15 cellular contexts compared by ENCODE assay signal in the genomic region with DNA sequence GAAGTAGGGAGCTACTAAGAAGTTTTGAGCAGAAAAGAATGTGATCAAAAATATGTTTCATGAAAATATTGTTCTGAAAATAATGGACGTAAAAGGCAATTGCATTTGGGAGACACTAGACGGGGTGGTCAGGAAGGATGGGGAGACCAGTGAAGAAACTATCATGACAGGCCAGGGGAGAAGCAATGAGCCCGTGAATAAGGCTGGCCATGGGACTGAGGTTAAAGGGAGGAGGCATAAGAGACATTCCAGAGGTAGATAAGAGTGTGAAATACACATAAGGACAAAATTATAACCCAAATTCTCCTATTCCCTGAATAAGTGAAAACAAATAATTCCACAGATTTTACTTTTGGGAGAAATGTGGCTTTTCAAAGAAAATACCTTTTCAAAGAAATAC. TPM values are rescaled to one million over a fixed set of nuclear protein-coding genes. Genes with fewer than 3 reads are reported as not detected.
"Had no signal": no experiment of that assay in that cellular context is flagged by ENCODE, and none has a peak within 500 bp of the region (broad histone marks: within the 10 kb centered on the region; RNA-seq: fewer than 3 reads in every experiment).

No MANE protein-coding gene starts in this region.

- H3K9me3 ChIP-seq: ascending aorta, gastrocnemius medialis, lower lobe of right lung, suprapubic skin, upper lobe of left lung had no signal

- ATAC-seq: lower lobe of right lung had no signal

- DNase-seq: activated CD4-positive, alpha-beta T cell treated with anti-CD3 and anti-CD28 coated beads, Interleukin-2, amount 50 U/mL, for 4 hours; activated gamma-delta T cell; activated naive CD8-positive, alpha-beta T cell treated with anti-CD3 and anti-CD28 coated beads for 36 hours; activated T-cell treated with anti-CD3 and anti-CD28 coated beads, Interleukin-2, amount 50 U/mL, for 4 hours; effector CD8-positive, alpha-beta T cell; gastrocnemius medialis; lower lobe of right lung; stimulated activated CD4-positive, alpha-beta T cell treated with anti-CD3 and anti-CD28 coated beads, Interleukin-4, amount 100 ng/mL, for 1 hour; stimulated activated CD8-positive, alpha-beta memory T cell treated with anti-CD3 and anti-CD28 coated beads, Interleukin-4, amount 100 ng/mL, for 48 hours; stimulated activated naive CD8-positive, alpha-beta T cell treated with anti-CD3 and anti-CD28 coated beads, Interleukin-15, Interleukin-2, amounts not matched to agents 100 U/mL and 50 U/mL, for 24 hours had no signal

- H3K36me3 Mint-ChIP-seq: activated naive CD8-positive, alpha-beta T cell treated with anti-CD3 and anti-CD28 coated beads for 36 hours; naive thymus-derived CD4-positive, alpha-beta T cell had no signal

- H3K27ac Mint-ChIP-seq: activated naive CD8-positive, alpha-beta T cell treated with anti-CD3 and anti-CD28 coated beads for 36 hours; naive thymus-derived CD4-positive, alpha-beta T cell had no signal

- H3K4me3 ChIP-seq: ascending aorta, coronary artery, gastrocnemius medialis, lower lobe of right lung, suprapubic skin, upper lobe of left lung had no signal

- H3K9me3 Mint-ChIP-seq: activated naive CD8-positive, alpha-beta T cell treated with anti-CD3 and anti-CD28 coated beads for 36 hours; activated T-cell treated with anti-CD3 and anti-CD28 coated beads, Interleukin-2, amount 50 U/mL, for 4 hours; naive thymus-derived CD4-positive, alpha-beta T cell had no signal

- H3K27me3 Mint-ChIP-seq: activated naive CD8-positive, alpha-beta T cell treated with anti-CD3 and anti-CD28 coated beads for 36 hours had no signal

- H3K4me3 Mint-ChIP-seq: activated naive CD8-positive, alpha-beta T cell treated with anti-CD3 and anti-CD28 coated beads for 36 hours; activated T-cell treated with anti-CD3 and anti-CD28 coated beads, Interleukin-2, amount 50 U/mL, for 4 hours; naive thymus-derived CD4-positive, alpha-beta T cell had no signal

- H3K36me3 ChIP-seq: ascending aorta, gastrocnemius medialis, lower lobe of right lung, suprapubic skin, upper lobe of left lung had no signal

- H3K4me1 Mint-ChIP-seq: activated naive CD8-positive, alpha-beta T cell treated with anti-CD3 and anti-CD28 coated beads for 36 hours had no signal

- H3K27me3 ChIP-seq: ascending aorta, gastrocnemius medialis, suprapubic skin, upper lobe of left lung had no signal

- H3K4me1 ChIP-seq: gastrocnemius medialis, lower lobe of right lung had no signal

- H3K27ac ChIP-seq: ascending aorta, coronary artery, gastrocnemius medialis, lower lobe of right lung, suprapubic skin, upper lobe of left lung had no signal

RNA-seq across cellular contexts. Expression of gene MARCKS, which starts 51.7 kb away (rescaled TPM):
- polyA plus RNA-seq: naive thymus-derived CD4-positive, alpha-beta T cell had no signal
